ENCODE assay signal across 24 cellular contexts in the genomic region with DNA sequence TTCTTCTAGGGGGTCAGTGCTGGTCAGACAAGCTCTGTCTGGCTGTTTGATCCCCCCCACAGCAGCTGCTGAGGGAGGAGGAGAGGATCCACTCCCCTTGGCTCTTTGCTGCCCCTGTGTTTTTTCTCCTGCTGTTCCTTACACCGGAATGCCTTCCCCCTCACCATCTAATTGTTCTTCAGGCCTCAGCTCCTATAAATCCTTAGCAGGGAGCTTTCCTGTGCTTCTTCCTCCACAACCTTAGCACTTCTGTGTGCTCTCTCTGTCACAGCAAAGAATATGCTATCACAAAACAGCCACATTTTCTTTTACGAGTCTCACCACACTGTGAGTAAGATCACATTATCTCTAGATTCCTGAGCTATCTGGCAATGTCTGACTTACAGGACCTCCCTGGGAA.
"Had no signal": no experiment of that assay in that cellular context is flagged by ENCODE, and none has a peak within 500 bp of the region (broad histone marks: within the 10 kb centered on the region; RNA-seq: fewer than 3 reads in every experiment).

No MANE protein-coding gene starts in this region.

- H3K36me3 ChIP-seq: transverse colon had no signal

- ATAC-seq: activated CD4-positive, CD25-positive, alpha-beta regulatory T cell treated with anti-CD3 and anti-CD28 coated beads, Interleukin-2, amount 50 U/mL, for 24 hours; body of pancreas; left colon; natural killer cell; right cardiac atrium had no signal

- H3K4me1 Mint-ChIP-seq: immature natural killer cell, natural killer cell had no signal

- H3K9me3 ChIP-seq: transverse colon had no signal

- H3K4me1 ChIP-seq: transverse colon had no signal

- H3K4me3 ChIP-seq: body of pancreas, coronary artery, lung, transverse colon had no signal

- H3K27ac ChIP-seq: body of pancreas, coronary artery, transverse colon had no signal

- H3K27me3 Mint-ChIP-seq: activated naive CD8-positive, alpha-beta T cell had no signal

- H3K27ac Mint-ChIP-seq: activated naive CD8-positive, alpha-beta T cell; immature natural killer cell; natural killer cell; progenitor cell of endocrine pancreas had no signal

- H3K27me3 ChIP-seq: body of pancreas, transverse colon had no signal

- H3K4me3 Mint-ChIP-seq: activated naive CD8-positive, alpha-beta T cell; immature natural killer cell; natural killer cell had no signal

- DNase-seq: activated CD4-positive, alpha-beta T cell treated with anti-CD3 and anti-CD28 coated beads, Interleukin-2, amount 50 U/mL, for 1 hour; activated CD8-positive, alpha-beta memory T cell treated with anti-CD3 and anti-CD28 coated beads for 24 hours; activated gamma-delta T cell treated with Interleukin-2 at 50 U/mL for 16 hours; amniotic stem cell; body of pancreas; effector CD4-positive, alpha-beta T cell; foreskin fibroblast; glutamatergic neuron; immature natural killer cell; left colon; natural killer cell; right cardiac atrium; small intestine; stimulated activated CD4-positive, alpha-beta T cell treated with anti-CD3 and anti-CD28 coated beads, Interleukin-4, amount 100 ng/mL, for 4 hours; stimulated activated CD8-positive, alpha-beta memory T cell treated with anti-CD3 and anti-CD28 coated beads, Interleukin-4, amount 100 ng/mL, for 48 hours; stimulated activated naive CD4-positive, alpha-beta T cell treated with Interleukin-2 at 50 U/mL for 16 hours; substantia nigra; T-helper 9 cell; transverse colon had no signal

- H3K36me3 Mint-ChIP-seq: activated naive CD8-positive, alpha-beta T cell; immature natural killer cell; natural killer cell had no signal
